Comparison of ENCODE assay signal across 19 cellular contexts in the genomic region with DNA sequence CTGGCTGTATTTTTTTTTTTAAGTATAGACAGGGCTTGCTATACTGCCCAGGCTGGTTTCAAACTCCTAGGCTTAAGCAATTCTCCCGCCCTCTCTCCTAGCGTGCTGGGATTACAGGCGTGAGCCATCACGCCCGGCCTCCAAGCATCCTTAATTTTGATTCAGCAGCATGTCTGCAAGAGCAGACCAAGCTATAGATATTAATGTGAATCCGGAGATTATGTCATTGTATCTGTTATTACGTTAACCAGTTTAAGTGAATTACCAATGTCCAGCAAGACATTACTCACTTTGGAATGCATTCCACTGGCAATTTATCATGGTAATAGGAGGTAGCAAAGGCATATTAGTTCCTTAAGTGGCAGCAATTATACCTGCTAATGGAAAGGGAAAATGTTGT.
DNase-seq lines count a peak whose midpoint lies in the region; ATAC-seq, FAIRE-seq and TF ChIP-seq lines count a peak whose summit lies in the region.
"Had no signal": no experiment of that assay in that cellular context is flagged by ENCODE, and none has a peak within 500 bp of the region (broad histone marks: within the 10 kb centered on the region; RNA-seq: fewer than 3 reads in every experiment).

No MANE protein-coding gene starts in this region.

- no peaks in the 10 kb centered on the region for H3K27me3 ChIP-seq in RWPE2 (ENCODE audit: insufficient read depth, poor library complexity, severe bottlenecking)
- H3K27me3 ChIP-seq: BLaER1 treated with 17β-estradiol and CSF1 and Interleukin-3, amounts not matched to agents 10 nM and 100 nM had no signal

- no peaks in the 10 kb centered on the region for H3K9me3 ChIP-seq in RWPE2 (ENCODE audit: severe bottlenecking)

- no peaks in the 10 kb centered on the region for H3K36me3 ChIP-seq in RWPE2 (ENCODE audit: low read depth)
- H3K36me3 ChIP-seq: BLaER1 treated with 17β-estradiol and CSF1 and Interleukin-3, amounts not matched to agents 10 nM and 100 nM had no signal

- no peak overlapping the region for H3K4me3 ChIP-seq in RWPE2 (ENCODE audit: severe bottlenecking)
- H3K4me3 ChIP-seq: BLaER1 treated with 17β-estradiol and CSF1 and Interleukin-3, amounts not matched to agents 10 nM and 100 nM had no signal

- H3K4me1 ChIP-seq in RWPE2 (ENCODE audit: insufficient read depth, poor library complexity, severe bottlenecking): no peaks in the 10 kb centered on the region

- no peak for FAIRE-seq in GM19239 (lab: Jason Lieb, UNC)
- FAIRE-seq: GM12892 had no signal

- no peak overlapping the region for H3K27ac ChIP-seq in RWPE2 (ENCODE audit: poor library complexity, severe bottlenecking)
- H3K27ac ChIP-seq: 22Rv1; BLaER1 treated with 17β-estradiol and CSF1 and Interleukin-3, amounts not matched to agents 10 nM and 100 nM; HL-60 had no signal

- TF ChIP-seq CTCF in RWPE2 (IDR thresholded peaks at IDR 0.05; ENCODE audit: poor library complexity, severe bottlenecking): no peak

- peak; percentile 20 for DNase-seq in NCI-H82 (lab: John Stamatoyannopoulos, UW)
- no peak for DNase-seq in NCI-H82 treated with DMSO at 0.1 percent for 48 hours (lab: John Stamatoyannopoulos, UW; ENCODE audit: unreplicated experiment)
- DNase-seq in RWPE2 (ENCODE audit: low spot score): no peak
- no peak for DNase-seq in NCI-H2196 treated with DMSO at 0.1 percent for 48 hours (lab: John Stamatoyannopoulos, UW; ENCODE audit: unreplicated experiment)
- DNase-seq in globus pallidus (ENCODE audit: low spot score): no peak
- DNase-seq in GM19239 (ENCODE audit: insufficient read length, low spot score): no peak
- DNase-seq in central memory CD4-positive, alpha-beta T cell: no peak
- DNase-seq: AML-193; Calu3; CD4-positive, CD25-positive, alpha-beta regulatory T cell; DMS79; GDM1; HCEC 1CT; IMR-90 had no signal

- ATAC-seq in RWPE2 (ENCODE audit: low read depth) (peak; percentile 52), esophagus mucosa (peak; percentile 80)
